In genomic region chr18:63161728-63162195, GRCh38 we compare ENCODE assay signal across 8 cellular contexts.
DNase-seq lines count a peak whose midpoint lies in the region; ATAC-seq, FAIRE-seq and TF ChIP-seq lines count a peak whose summit lies in the region.

No MANE protein-coding gene starts in this region.

- H3K36me3 Mint-ChIP-seq in Caco-2 (ENCODE audit: insufficient read depth, unreplicated experiment) (no peaks in the 10 kb centered on the region), memory B cell (peaks cover 15% of the 10 kb centered on the region)

- CTCF ChIA-PET in Caco-2 (lab: Charles Lee) = no interaction called here

- H3K4me1 ChIP-seq in Caco-2 = no peaks in the 10 kb centered on the region; the same call in 1 of the 2 replicates

- ATAC-seq in GM21381 (IDR thresholded peaks at IDR 0.05; ENCODE audit: unreplicated experiment) = peak; percentile 44
- peak; percentile 72 to 77 for ATAC-seq in activated CD4-positive, CD25-positive, alpha-beta regulatory T cell treated with anti-CD3 and anti-CD28 coated beads, Interleukin-2, amount 50 U/mL, for 24 hours
- peak; percentile 42 for ATAC-seq in memory B cell (ENCODE audit: low read depth)

- DNase-seq in Caco-2 (peak; percentile 29 to 51), HTR-8/SVneo (ENCODE audit: insufficient read length, low spot score) (peak; percentile 64), memory B cell (ENCODE audit: low spot score in 2 of 2) (peak in 1 of 2 donors; percentile 48), NCI-H748 treated with DMSO at 0.1 percent for 48 hours (lab: John Stamatoyannopoulos, UW) (no peak)
- peak; percentile 89 for DNase-seq in central memory CD4-positive, alpha-beta T cell
- DNase-seq in stimulated activated CD8-positive, alpha-beta memory T cell treated with anti-CD3 and anti-CD28 coated beads, Interleukin-4, amount 100 ng/mL, for 24 hours (ENCODE audit: low read depth) = peak; percentile 64

- H3K27me3 Mint-ChIP-seq in Caco-2 (ENCODE audit: insufficient read depth, unreplicated experiment) = no peaks in the 10 kb centered on the region
- no peaks in the 10 kb centered on the region for H3K27me3 Mint-ChIP-seq in memory B cell

- FAIRE-seq in HTR-8/SVneo (lab: Jason Lieb, UNC) = peak; percentile 75

- POLR2A ChIA-PET in Caco-2 (lab: Charles Lee) = no interaction called here

- intact Hi-C loops in Caco-2 (cut with micrococcal nuclease; ENCODE audit: unreplicated experiment) = loop anchor here (2.0 kb wide), 1 partner anchor 25 kb away; no protein-coding TSS in a partner anchor

- H3K4me1 Mint-ChIP-seq in Caco-2 (ENCODE audit: low read depth, unreplicated experiment) (peaks cover 21% of the 10 kb centered on the region), memory B cell (peaks cover 71% of the 10 kb centered on the region)

- TF ChIP-seq CTCF in Caco-2 (IDR thresholded peaks at IDR 0.05; ENCODE audit: insufficient read depth in 1 of 2, low read depth in 1 of 2, low read length in 1 of 2, severe bottlenecking in 1 of 2, unreplicated experiment in 1 of 2) = no peak

- no peak overlapping the region for H3K4me3 Mint-ChIP-seq in Caco-2 (ENCODE audit: unreplicated experiment)
- peak overlapping the region; percentile 48 for H3K4me3 Mint-ChIP-seq in memory B cell

- H3K27ac Mint-ChIP-seq in Caco-2 (ENCODE audit: unreplicated experiment) (peak overlapping the region; percentile 58), memory B cell (peak overlapping the region; percentile 98)

- H3K9me3 Mint-ChIP-seq in Caco-2 (ENCODE audit: unreplicated experiment) (peaks cover 9% of the 10 kb centered on the region), memory B cell (peaks cover 2% of the 10 kb centered on the region)

- no peak overlapping the region for H3K4me3 ChIP-seq in Caco-2 (ENCODE audit: low read depth, low read length)

- BruUV-seq in Caco-2 (replicated peaks; lab: Mats Ljungman, UMichigan) = no TSS peak

- H3K36me3 ChIP-seq in Caco-2 (ENCODE audit: control insufficient read depth, insufficient read depth, low read length) = no peaks in the 10 kb centered on the region

- H3K9me3 ChIP-seq in Caco-2 = no peaks in the 10 kb centered on the region

- no peaks in the 10 kb centered on the region for H3K27me3 ChIP-seq in Caco-2 (replicated peaks; ENCODE audit: control insufficient read depth, insufficient read depth, low read length)
